Comparison of ENCODE assay signal across 18 cellular contexts in genomic region chr11:108931168-108931567, GRCh38.
DNase-seq lines count a peak whose midpoint lies in the region; ATAC-seq, FAIRE-seq and TF ChIP-seq lines count a peak whose summit lies in the region.
"Had no signal": no experiment of that assay in that cellular context is flagged by ENCODE, and none has a peak within 500 bp of the region (broad histone marks: within the 10 kb centered on the region; RNA-seq: fewer than 3 reads in every experiment).

No MANE protein-coding gene starts in this region.

- peak overlapping the region; percentile 71; the same call in 1 of the 2 replicates for H3K56ac ChIP-seq in IMR-90 (ENCODE audit: extremely low read depth, insufficient read depth, low read length)

- H3K14ac ChIP-seq in IMR-90 (replicated peaks; ENCODE audit: low read depth, low read length) = peak overlapping the region; percentile 82

- peak overlapping the region; percentile 83 for H2BK120ac ChIP-seq in IMR-90 (ENCODE audit: low read depth, low read length)

- H3K4me1 ChIP-seq in A549 (peaks cover 52% of the 10 kb centered on the region), IMR-90 (ENCODE audit: control insufficient read depth, insufficient read depth, low read length) (peaks cover 14% of the 10 kb centered on the region), osteoblast (ENCODE audit: insufficient read depth, low read length) (peaks cover 46% of the 10 kb centered on the region), thyroid gland (no peaks in the 10 kb centered on the region), BE2C (peaks cover 9% of the 10 kb centered on the region)
- H3K4me1 ChIP-seq: Peyer's patch had no signal

- ATAC-seq in A549 (peak in 1 of 2 experiments; percentile 20; a peak in 3 of 6 replicates), IMR-90 (ENCODE audit: low read depth) (no peak)
- ATAC-seq: K562 had no signal

- H2AFZ ChIP-seq in IMR-90 (replicated peaks; ENCODE audit: low read length, poor library complexity) (no peak overlapping the region), osteoblast (ENCODE audit: low read length) (no peak overlapping the region)

- DNase-seq in A549 (ENCODE audit: low read depth in 1 of 2, low spot score in 1 of 2) (peak in 1 of 2 experiments; percentile 46), IMR-90 (peak; percentile 67), epithelial cell of prostate (ENCODE audit: low read depth, low spot score) (no peak), osteoblast (ENCODE audit: insufficient read length, low spot score, missing footprints) (no peak), thyroid gland (no peak), BE2C (no peak), urothelium cell line (ENCODE audit: low spot score) (no peak), OCI-M2 (lab: John Stamatoyannopoulos, UW; ENCODE audit: unreplicated experiment) (no peak)
- DNase-seq: CD4-positive, CD25-positive, alpha-beta regulatory T cell; GDM1; NCI-H1092 treated with DMSO at 0.1 percent for 48 hours; NCI-H1694; NCI-H446; Peyer's patch; SHP77 treated with DMSO at 0.1 percent for 48 hours had no signal

- H3K4me2 ChIP-seq in A549 (peak overlapping the region; percentile 83), IMR-90 (ENCODE audit: low read depth, low read length) (peak overlapping the region; percentile 84; the same call in 1 of the 2 replicates), osteoblast (ENCODE audit: insufficient read depth, low read length) (peak overlapping the region; percentile 38)

- TF ChIP-seq EP300 in A549 (IDR thresholded peaks at IDR 0.05) = 0 out of 5 replicates have a peak, but pooled peaks of 1 of the 2 experiments have one; percentile 43

- H3K79me1 ChIP-seq in IMR-90 (ENCODE audit: low read depth in 1 of 2, low read length in 2 of 2) = peaks cover 28 to 32% of the 10 kb centered on the region in 2 experiments

- TF ChIP-seq POLR2A in A549 (IDR thresholded peaks at IDR 0.05; ENCODE audit: low read length) = no peak
- TF ChIP-seq POLR2A in IMR-90 (IDR thresholded peaks at IDR 0.05; ENCODE audit: low read depth, low read length) = no peak; the same call in 1 of the 2 replicates
- no peak for TF ChIP-seq POLR2A in thyroid gland (IDR thresholded peaks at IDR 0.05)

- peak overlapping the region; percentile 95 for H4K91ac ChIP-seq in IMR-90 (ENCODE audit: insufficient read depth, low read depth, low read length)

- H2BK5ac ChIP-seq in IMR-90 (ENCODE audit: low read depth, low read length, poor library complexity, severe bottlenecking) = peak overlapping the region; percentile 93

- H3K9me1 ChIP-seq in IMR-90 (ENCODE audit: insufficient read depth, low read length) = peaks cover 6% of the 10 kb centered on the region; the same call in 1 of the 2 replicates

- H4K5ac ChIP-seq in IMR-90 (ENCODE audit: low read depth, low read length) = peak overlapping the region; percentile 84

- H3K36me3 ChIP-seq in IMR-90 (ENCODE audit: control insufficient read depth, insufficient read depth, low read length) = peaks cover 1% of the 10 kb centered on the region; the same call in 1 of the 2 replicates
- no peaks in the 10 kb centered on the region for H3K36me3 ChIP-seq in osteoblast (ENCODE audit: insufficient read depth, low read length)
- H3K36me3 ChIP-seq in thyroid gland = no peaks in the 10 kb centered on the region
- H3K36me3 ChIP-seq in BE2C = no peaks in the 10 kb centered on the region
- H3K36me3 ChIP-seq: HAP-1, Peyer's patch had no signal

- H3K4ac ChIP-seq in IMR-90 (ENCODE audit: low read depth, low read length) = peak overlapping the region; percentile 94

- H2BK20ac ChIP-seq in IMR-90 (ENCODE audit: low read depth, low read length) = peak overlapping the region; percentile 86

- TF ChIP-seq CTCF in A549 (IDR thresholded peaks at IDR 0.05) (no peak), IMR-90 (conservative IDR thresholded peaks at IDR 0.05; ENCODE audit: low read depth, low read length) (no peak), osteoblast (IDR thresholded peaks at IDR 0.05; ENCODE audit: extremely low read depth, low read depth, low read length) (no peak), thyroid gland (IDR thresholded peaks at IDR 0.05) (no peak), BE2C (IDR thresholded peaks at IDR 0.05; ENCODE audit: low read depth, low read length) (no peak)

- dilution Hi-C loops in IMR-90 (cut with HindIII; ENCODE audit: low sequenced_read_pairs, unreplicated experiment) = no loop called here

- intact Hi-C loops in IMR-90 (cut with micrococcal nuclease) = loop anchor here (5.0 kb wide), 1 partner anchor 234 kb away; no protein-coding TSS in a partner anchor
- intact Hi-C loops in thyroid gland (cut with DNase I) = no loop called here

- H3K9me3 ChIP-seq in A549 (no peaks in the 10 kb centered on the region), IMR-90 (ENCODE audit: control insufficient read depth, insufficient read depth, low read length) (no peaks in the 10 kb centered on the region), osteoblast (ENCODE audit: low read depth, low read length) (no peaks in the 10 kb centered on the region), thyroid gland (no peaks in the 10 kb centered on the region), BE2C (no peaks in the 10 kb centered on the region)
- H3K9me3 ChIP-seq: HAP-1, Peyer's patch had no signal

- 0 out of 5 replicates have a peak, but pooled peaks of 1 of the 2 experiments have one; percentile 11 for TF ChIP-seq RAD21 in A549 (conservative IDR thresholded peaks at IDR 0.05 in 1 of 2, IDR thresholded peaks at IDR 0.05 in 1 of 2)
- no peak for TF ChIP-seq RAD21 in IMR-90 (IDR thresholded peaks at IDR 0.05; ENCODE audit: low read length)

- in situ Hi-C loops in IMR-90 (cut with MboI; ENCODE audit: low sequenced_read_pairs) = no loop called here

- no peak overlapping the region for H3K9ac ChIP-seq in IMR-90 (ENCODE audit: low read depth, low read length)

- no TSS peak for BruUV-seq in IMR-90 (replicated peaks; lab: Mats Ljungman, UMichigan)

- no peak overlapping the region for H3K23ac ChIP-seq in IMR-90 (ENCODE audit: low read depth, low read length)

- peaks cover 3% of the 10 kb centered on the region for H3K79me2 ChIP-seq in osteoblast (ENCODE audit: insufficient read depth, low read length)

- peak overlapping the region; percentile 86; the same call in 1 of the 2 replicates for H2AK5ac ChIP-seq in IMR-90 (ENCODE audit: low read depth, low read length)

- H2BK15ac ChIP-seq in IMR-90 (ENCODE audit: low read depth, low read length) = peak overlapping the region; percentile 94

- no peaks in the 10 kb centered on the region for H3K27me3 ChIP-seq in IMR-90 (ENCODE audit: control insufficient read depth, insufficient read depth, low read length)
- H3K27me3 ChIP-seq in osteoblast (ENCODE audit: insufficient read depth, low read length) = no peaks in the 10 kb centered on the region
- no peaks in the 10 kb centered on the region for H3K27me3 ChIP-seq in thyroid gland
- no peaks in the 10 kb centered on the region for H3K27me3 ChIP-seq in BE2C
- H3K27me3 ChIP-seq: Peyer's patch had no signal

- 2% methylated on average over 2 of the region's 2 CpGs for WGBS in A549 (ENCODE audit: missing lambda C conversion rate)
- WGBS in IMR-90 (ENCODE audit: extremely low coverage in 2 of 2, insufficient read length in 1 of 2), 2 experiments = no CpG with 5 or more reads among the region's 2 CpGs
- 76 to 84% methylated on average over 2 of the region's 2 CpGs for WGBS in thyroid gland, 2 donors

- POLR2A ChIA-PET in A549 (lab: Yijun Ruan, JAX) = no interaction called here
- POLR2A ChIA-PET in IMR-90 (lab: Charles Lee; ENCODE audit: unreplicated experiment) = interaction anchor here (0.5 kb wide), 1 partner anchor 616 kb away, joined by 3 read pairs; no protein-coding TSS in a partner anchor

- H4K8ac ChIP-seq in IMR-90 (ENCODE audit: low read depth in 2 of 2, low read length in 2 of 2) = peak overlapping the region; percentile 70 to 77; a peak in 3 of 4 replicates

- FAIRE-seq in A549 (lab: Jason Lieb, UNC) (no peak), urothelium cell line (lab: Jason Lieb, UNC) (no peak)
- FAIRE-seq: GM19239, K562 had no signal

- H3K4me3 ChIP-seq in A549 (peak overlapping the region; percentile 60), IMR-90 (ENCODE audit: insufficient read depth, low read depth, low read length) (no peak overlapping the region), osteoblast (ENCODE audit: insufficient read depth, low read length) (no peak overlapping the region), thyroid gland (replicated peaks in 1 of 3) (no peak overlapping the region), BE2C (ENCODE audit: low read depth, low read length) (no peak overlapping the region)
- H3K4me3 ChIP-seq: HAP-1, K562, Peyer's patch had no signal

- H4K20me1 ChIP-seq in IMR-90 (ENCODE audit: insufficient read depth, low read length) (no peaks in the 10 kb centered on the region), osteoblast (ENCODE audit: insufficient read depth, low read length) (no peaks in the 10 kb centered on the region)

- H3K18ac ChIP-seq in IMR-90 (ENCODE audit: low read depth, low read length) = peak overlapping the region; percentile 91

- H3K27ac ChIP-seq in A549 (peak overlapping the region; percentile 90 to 92), IMR-90 (ENCODE audit: insufficient read depth, low read length) (peak overlapping the region; percentile 88), epithelial cell of prostate (peak overlapping the region; percentile 5), osteoblast (ENCODE audit: low read depth, low read length) (peak overlapping the region; percentile 89), thyroid gland (no peak overlapping the region)
- H3K27ac ChIP-seq: Peyer's patch had no signal

- CTCF ChIA-PET in A549 (lab: Yijun Ruan, JAX) = no interaction called here
- CTCF ChIA-PET in IMR-90 (lab: Yijun Ruan, JAX) = interaction anchor here (1.5 kb wide), 1 partner anchor 15 kb away, joined by 3 read pairs; no protein-coding TSS in a partner anchor

- H2AK9ac ChIP-seq in IMR-90 (replicated peaks; ENCODE audit: low read depth, low read length, poor library complexity) = no peak overlapping the region

TF ChIP-seq in A549, 52 proteins besides CTCF, POLR2A, EP300 and RAD21 (continues in another document):
- TF ChIP-seq MAX (IDR thresholded peaks at IDR 0.05) = peak; percentile 37; the same call in 1 of the 2 replicates

TF ChIP-seq in IMR-90, 13 proteins besides CTCF, POLR2A, EP300 and RAD21 (continues in another document):
- TF ChIP-seq MAZ (IDR thresholded peaks at IDR 0.05; ENCODE audit: borderline replicate concordance, low read depth, low read length) (no peak), SMC3 (IDR thresholded peaks at IDR 0.05; ENCODE audit: low read depth, low read length) (no peak), CEBPB (IDR thresholded peaks at IDR 0.05; ENCODE audit: low read depth, low read length) (0 out of 2 replicates have a peak, but pooled peaks have one; percentile 7), ELK1 (IDR thresholded peaks at IDR 0.05; ENCODE audit: borderline replicate concordance, low read depth, low read length) (no peak)

Comparison
In these comparisons a context has a peak if more than half of its experiments do, and no peak if none do; other contexts are left out.
1. H3K27ac ChIP-seq: peak in A549 (2 of 2), IMR-90 (single experiment), epithelial cell of prostate (single experiment) and osteoblast (single experiment); none in thyroid gland (0 of 3).
2. Peak in every context shown above with its lines, with median percentiles within 50 percentile points of each other: H3K4me2 ChIP-seq.